8 cellular contexts compared by ENCODE assay signal in the genomic region with DNA sequence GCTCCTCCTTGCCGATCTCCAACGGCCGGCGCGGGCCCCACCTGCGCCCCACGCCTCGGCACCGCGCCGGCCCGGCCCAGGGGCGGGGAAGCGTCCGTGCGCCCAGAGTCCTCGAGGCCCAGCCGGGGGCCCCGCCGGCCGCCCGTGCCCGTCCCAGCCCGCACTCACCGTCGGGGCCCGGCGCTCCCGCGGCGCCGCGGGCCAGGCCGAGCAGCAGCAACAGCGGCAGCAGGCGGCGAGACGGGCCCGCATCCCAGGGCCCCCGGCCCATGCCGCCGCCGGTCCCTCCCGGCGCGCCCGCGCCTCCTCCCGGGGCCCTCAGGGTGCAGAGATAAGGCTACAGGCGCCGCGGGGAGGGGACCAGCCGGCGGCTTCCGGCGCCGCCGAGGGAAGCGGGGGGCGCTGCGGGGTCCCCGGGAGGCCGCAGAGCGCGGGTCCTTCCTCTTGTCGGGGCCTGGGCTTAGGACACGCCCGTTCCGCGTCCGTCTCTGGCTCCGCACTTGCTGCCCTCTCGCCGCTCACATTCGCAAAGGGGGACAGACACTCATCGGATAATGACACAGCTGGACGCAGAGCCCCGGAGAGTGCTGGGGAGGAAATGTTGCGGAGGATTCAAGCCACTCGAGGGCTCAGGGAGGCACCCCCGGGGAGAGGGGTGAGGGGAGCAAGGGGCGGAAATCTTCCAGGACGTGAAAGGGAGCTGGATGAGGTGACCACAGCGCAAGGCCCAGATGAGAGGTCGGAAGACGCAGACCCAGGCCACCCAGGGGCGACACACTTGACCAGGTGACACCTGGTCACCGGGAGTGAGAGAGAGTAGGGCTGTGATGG. TPM values are rescaled to one million over a fixed set of nuclear protein-coding genes. Genes with fewer than 3 reads are reported as not detected.
DNase-seq lines count a peak whose midpoint lies in the region; ATAC-seq and TF ChIP-seq lines count a peak whose summit lies in the region.

TSS of gene SUSD1 (minus strand) at position 333 of the 831 bp plus-strand sequence. CDS start at position 271, 62 bp downstream.

- H3K27ac ChIP-seq in OCI-LY7 (ENCODE audit: low read depth, low read length, poor library complexity, severe bottlenecking) (no peak within 1 kb of the TSS), right cardiac atrium (ENCODE audit: low read length) (peak within 1 kb of the TSS; percentile 33)

- peaks cover 57% of the 10 kb centered on the region for H3K4me1 Mint-ChIP-seq in activated naive CD8-positive, alpha-beta T cell treated with anti-CD3 and anti-CD28 coated beads, Interleukin-2, amount 10 ng/mL, durations not matched to agents 7 days and 5 days

- peaks cover 17% of the 10 kb centered on the region for H3K27me3 Mint-ChIP-seq in activated naive CD8-positive, alpha-beta T cell treated with anti-CD3 and anti-CD28 coated beads, Interleukin-2, amount 10 ng/mL, durations not matched to agents 7 days and 5 days

- H3K36me3 ChIP-seq in BE2C (no peaks in the 10 kb centered on the region), OCI-LY7 (ENCODE audit: insufficient read depth, low read length) (no peaks in the 10 kb centered on the region)

- H3K9me3 Mint-ChIP-seq in activated naive CD8-positive, alpha-beta T cell treated with anti-CD3 and anti-CD28 coated beads, Interleukin-2, amount 10 ng/mL, durations not matched to agents 7 days and 5 days = peaks cover 6% of the 10 kb centered on the region

- H2AFZ ChIP-seq in OCI-LY7 (ENCODE audit: low read length) = no peak within 1 kb of the TSS

- no TSS peak for BruUV-seq in OCI-LY7 (replicated peaks; lab: Mats Ljungman, UMichigan)

- H3K4me3 Mint-ChIP-seq in activated naive CD8-positive, alpha-beta T cell treated with anti-CD3 and anti-CD28 coated beads, Interleukin-2, amount 10 ng/mL, durations not matched to agents 7 days and 5 days = peak within 1 kb of the TSS; percentile 89

- POLR2A ChIA-PET in OCI-LY7 (lab: Charles Lee) = interaction anchor here (0.6 kb wide), 1 partner anchor 845 kb away, joined by 3 read pairs; no protein-coding TSS in a partner anchor
- POLR2A ChIA-PET in activated naive CD8-positive, alpha-beta T cell treated with anti-CD3 and anti-CD28 coated beads, Interleukin-2, amount 10 ng/mL, durations not matched to agents 7 days and 5 days (lab: Charles Lee) = interaction anchor here (1.1 to 2.1 kb wide), 5 partner anchors 11 to 158 kb away, joined by 4 to 10 read pairs (median 8); partner anchors contain the start of gene PTBP3

- H3K27ac Mint-ChIP-seq in activated naive CD8-positive, alpha-beta T cell treated with anti-CD3 and anti-CD28 coated beads, Interleukin-2, amount 10 ng/mL, durations not matched to agents 7 days and 5 days = peak within 1 kb of the TSS; percentile 88

- intact Hi-C loops in OCI-LY7 (cut with micrococcal nuclease; ENCODE audit: unreplicated experiment) = no loop called here
- intact Hi-C loops in right cardiac atrium (cut with DNase I) = no loop called here

- H3K9me2 ChIP-seq in OCI-LY7 (ENCODE audit: insufficient read depth, low read length) = no peaks in the 10 kb centered on the region

- H3K9me3 ChIP-seq in BE2C = no peaks in the 10 kb centered on the region
- H3K9me3 ChIP-seq in OCI-LY7 (ENCODE audit: low read length) = no peaks in the 10 kb centered on the region
- H3K9me3 ChIP-seq in right cardiac atrium (ENCODE audit: control insufficient read depth, low read length) = no peaks in the 10 kb centered on the region

- TF ChIP-seq CTCF in BE2C (IDR thresholded peaks at IDR 0.05; ENCODE audit: low read depth, low read length) (no peak), OCI-LY7 (conservative IDR thresholded peaks at IDR 0.05; ENCODE audit: low read length) (no peak), retinal pigment epithelial cell (conservative IDR thresholded peaks at IDR 0.05; ENCODE audit: low read depth, low read length) (no peak)

- 2% methylated on average over 88 of the region's 88 CpGs for WGBS in right cardiac atrium

- H4K20me1 ChIP-seq in OCI-LY7 (ENCODE audit: insufficient read depth, low read length) = no peaks in the 10 kb centered on the region

- H3K4me1 ChIP-seq in BE2C = no peaks in the 10 kb centered on the region
- no peaks in the 10 kb centered on the region for H3K4me1 ChIP-seq in OCI-LY7 (ENCODE audit: insufficient read depth, low read length, poor library complexity, severe bottlenecking)
- peaks cover 4% of the 10 kb centered on the region for H3K4me1 ChIP-seq in right cardiac atrium (ENCODE audit: control insufficient read depth, insufficient read depth, low read length)

- H3K4me3 ChIP-seq in BE2C (ENCODE audit: low read depth, low read length) (peak within 1 kb of the TSS; percentile 64), OCI-LY7 (ENCODE audit: low read depth, low read length, poor library complexity, severe bottlenecking) (no peak within 1 kb of the TSS), right cardiac atrium (ENCODE audit: low read length) (peak within 1 kb of the TSS; percentile 86), retinal pigment epithelial cell (ENCODE audit: low read length) (peak within 1 kb of the TSS; percentile 59)

- DNase-seq in BE2C (peak; percentile 55), OCI-LY7 (ENCODE audit: low spot score) (no peak), right cardiac atrium (peak; percentile 63 to 85 (median 84)), retinal pigment epithelial cell (ENCODE audit: low read depth) (no peak), SIG-M5 (lab: John Stamatoyannopoulos, UW) (no peak)
- peak; percentile 72 for DNase-seq in activated naive CD8-positive, alpha-beta T cell treated with anti-CD3 and anti-CD28 coated beads, Interleukin-2, amount 10 ng/mL, durations not matched to agents 7 days and 5 days

- peaks cover 28% of the 10 kb centered on the region for H3K36me3 Mint-ChIP-seq in activated naive CD8-positive, alpha-beta T cell treated with anti-CD3 and anti-CD28 coated beads, Interleukin-2, amount 10 ng/mL, durations not matched to agents 7 days and 5 days

- peak within 1 kb of the TSS; percentile 36; the same call in 1 of the 2 replicates for H3K4me2 ChIP-seq in OCI-LY7 (ENCODE audit: low read length)

- no peaks in the 10 kb centered on the region for H3K27me3 ChIP-seq in BE2C
- H3K27me3 ChIP-seq in right cardiac atrium (ENCODE audit: control insufficient read depth, insufficient read depth) = no peaks in the 10 kb centered on the region

- H3K79me2 ChIP-seq in OCI-LY7 (ENCODE audit: insufficient read depth, low read depth, low read length) = no peaks in the 10 kb centered on the region

- CTCF ChIA-PET in OCI-LY7 (lab: Charles Lee; ENCODE audit: unreplicated experiment) = no interaction called here

- ATAC-seq in GM18858 (IDR thresholded peaks at IDR 0.05; ENCODE audit: unreplicated experiment) = peak; percentile 46
- ATAC-seq in HG02973 (IDR thresholded peaks at IDR 0.05; ENCODE audit: unreplicated experiment) = peak; percentile 40
- peak; percentile 62 for ATAC-seq in activated naive CD8-positive, alpha-beta T cell treated with anti-CD3 and anti-CD28 coated beads, Interleukin-2, amount 10 ng/mL, durations not matched to agents 7 days and 5 days (ENCODE audit: low read depth)
- peak; percentile 60 to 73 for ATAC-seq in right cardiac atrium

RNA-seq across cellular contexts. Expression of gene SUSD1, which starts in this region (rescaled TPM):
- 5.6 TPM for polyA plus RNA-seq in BE2C (2012; ENCODE audit: insufficient read depth, insufficient read length, low read depth)
- 0.85 TPM in 1 of 2 replicates, not detected in the other for total RNA-seq in OCI-LY7 (2014; rRNA removed; shearing (Covaris generic))
- total RNA-seq in OCI-LY7 (2022) (0.28 and 0.32 TPM in 2 replicates), right cardiac atrium (10 to 100 TPM in 2 of 4 donors, 1 to 10 TPM in 2; 8.1 to 13.3 (median 10.0) TPM)
- 1 to 10 TPM; 8.3 to 8.7 TPM for total RNA-seq in activated naive CD8-positive, alpha-beta T cell treated with anti-CD3 and anti-CD28 coated beads, Interleukin-2, amount 10 ng/mL, durations not matched to agents 7 days and 5 days
- 4.5 TPM for polyA plus RNA-seq in right cardiac atrium

Comparison
In these comparisons a context has a peak if more than half of its experiments do, and no peak if none do; other contexts are left out.
1. RNA of gene SUSD1 (total RNA-seq): 8.1 to 13.3 TPM in right cardiac atrium and 8.3 to 8.7 TPM in activated naive CD8-positive, alpha-beta T cell treated with anti-CD3 and anti-CD28 coated beads, Interleukin-2, amount 10 ng/mL, durations not matched to agents 7 days and 5 days; 0.28 to 0.85 TPM in OCI-LY7; every median in the first group is over 4 times any median in the second.
2. DNase-seq: peak in BE2C (single experiment), activated naive CD8-positive, alpha-beta T cell treated with anti-CD3 and anti-CD28 coated beads, Interleukin-2, amount 10 ng/mL, durations not matched to agents 7 days and 5 days (single experiment) and right cardiac atrium (3 of 3); none in OCI-LY7 (single experiment), retinal pigment epithelial cell (single experiment) and SIG-M5 (single experiment).
3. Peak in every context shown above with its lines, with median percentiles within 50 percentile points of each other: ATAC-seq.